Comparison of ENCODE assay signal across 8 cellular contexts in the genomic region with DNA sequence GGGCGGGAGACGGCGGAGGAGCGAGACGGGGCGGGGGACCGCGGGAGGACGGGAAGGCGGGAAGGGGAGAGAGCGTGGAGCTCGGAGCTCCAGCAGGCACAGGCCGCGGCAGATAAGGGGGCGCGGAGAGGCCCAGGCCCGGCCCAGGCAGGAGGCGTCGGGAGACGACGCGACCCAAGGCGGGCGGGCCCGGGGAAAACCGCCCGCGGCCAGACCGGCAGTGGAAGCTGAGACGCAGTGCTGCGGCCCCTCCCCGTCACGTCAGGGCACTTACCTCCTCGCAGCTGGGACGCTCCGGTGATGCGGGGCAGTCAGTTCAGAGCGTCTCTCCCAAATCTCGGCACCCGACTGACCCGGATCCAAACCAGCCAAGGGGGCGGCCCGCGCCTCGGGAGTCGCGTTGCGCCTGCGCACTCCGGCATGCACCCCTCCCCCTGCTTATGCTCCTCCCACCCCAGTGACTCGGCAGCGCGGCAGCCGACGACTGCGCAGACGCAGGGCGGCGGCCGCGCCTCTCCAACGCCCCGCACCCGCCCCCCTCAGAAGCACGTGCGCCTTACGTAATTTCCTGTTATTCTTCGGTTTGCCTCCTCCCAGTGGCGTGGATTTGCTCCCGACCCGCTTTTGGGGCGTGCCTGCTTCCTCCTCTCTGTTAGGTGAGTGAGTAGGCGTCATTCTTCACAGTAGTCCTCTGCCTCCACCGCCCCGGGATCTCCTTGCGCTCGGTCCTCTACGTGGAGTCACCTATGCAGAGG. TPM values are rescaled to one million over a fixed set of nuclear protein-coding genes. Genes with fewer than 3 reads are reported as not detected.
DNase-seq lines count a peak whose midpoint lies in the region; ATAC-seq and TF ChIP-seq lines count a peak whose summit lies in the region.

Gene OSER1 (minus strand): TSS at position 350 of the 755 bp plus-strand sequence. CDS start 3,814 bp downstream, outside the sequence.

- 0 to 1% methylated on average over 1 to 38 of the region's 78 CpGs for WGBS in gastroesophageal sphincter (ENCODE audit: low coverage in 1 of 2), 2 donors

- H3K4me1 ChIP-seq in gastroesophageal sphincter, result peaks cover 0 to 74% (median 8%) of the 10 kb centered on the region in 3 donors

- peaks cover 61% of the 10 kb centered on the region for H3K4me1 Mint-ChIP-seq in activated naive CD4-positive, alpha-beta T cell treated with anti-CD3 and anti-CD28 coated beads for 36 hours (ENCODE audit: low read depth)

- H3K4me3 Mint-ChIP-seq in activated naive CD4-positive, alpha-beta T cell treated with anti-CD3 and anti-CD28 coated beads for 36 hours, result peak within 1 kb of the TSS; percentile 94

- no peak for TF ChIP-seq EP300 in gastroesophageal sphincter (IDR thresholded peaks at IDR 0.05)

- peak; percentile 94 for ATAC-seq in gastroesophageal sphincter

- TF ChIP-seq POLR2A in gastroesophageal sphincter (IDR thresholded peaks at IDR 0.05), result peak; percentile 90 to 92

- TF ChIP-seq CTCF in HFF-Myc (IDR thresholded peaks at IDR 0.05; ENCODE audit: low read depth, low read length, missing control alignments), result no peak
- TF ChIP-seq CTCF in gastroesophageal sphincter (IDR thresholded peaks at IDR 0.05), result no peak

- peak within 1 kb of the TSS; percentile 92 for H3K27ac Mint-ChIP-seq in activated naive CD4-positive, alpha-beta T cell treated with anti-CD3 and anti-CD28 coated beads for 36 hours

- CTCF ChIA-PET in activated naive CD4-positive, alpha-beta T cell treated with anti-CD3 and anti-CD28 coated beads for 36 hours (lab: Charles Lee), result interaction anchor here (1.0 kb wide), 1 partner anchor 400 kb away, joined by 4 read pairs; no protein-coding TSS in a partner anchor

- H3K36me3 ChIP-seq in gastroesophageal sphincter, result peaks cover 0 to 12% of the 10 kb centered on the region in 2 donors

- no peaks in the 10 kb centered on the region for H3K27me3 Mint-ChIP-seq in activated naive CD4-positive, alpha-beta T cell treated with anti-CD3 and anti-CD28 coated beads for 36 hours (ENCODE audit: low read depth)

- H3K27ac ChIP-seq in gastroesophageal sphincter, result peak within 1 kb of the TSS; percentile 91 to 100 (median 98)

- peak; percentile 100 for DNase-seq in GM03348 (ENCODE audit: low spot score)
- peak; percentile 93 for DNase-seq in HFF-Myc (ENCODE audit: extremely low read depth, low read depth)
- peak; percentile 98 for DNase-seq in NAMALWA (ENCODE audit: low spot score)
- peak; percentile 98 for DNase-seq in SK-N-DZ (ENCODE audit: low spot score)
- peak; percentile 99 for DNase-seq in activated naive CD4-positive, alpha-beta T cell treated with anti-CD3 and anti-CD28 coated beads for 36 hours
- DNase-seq in non-pigmented ciliary epithelial cell (ENCODE audit: low read depth), result peak; percentile 79
- DNase-seq in superior temporal gyrus (ENCODE audit: extremely low spot score), result peak; percentile 98

- intact Hi-C loops in activated naive CD4-positive, alpha-beta T cell treated with anti-CD3 and anti-CD28 coated beads for 36 hours (cut with micrococcal nuclease), result loop anchor here (1.0 to 10.0 kb wide), 8 partner anchors 265 to 754 kb away; partner anchors contain the start of genes ADA, SERINC3, SRSF6 and STK4

- H3K9me3 ChIP-seq in gastroesophageal sphincter, result no peaks in the 10 kb centered on the region

- peaks cover 9% of the 10 kb centered on the region for H3K36me3 Mint-ChIP-seq in activated naive CD4-positive, alpha-beta T cell treated with anti-CD3 and anti-CD28 coated beads for 36 hours (ENCODE audit: low read depth)

- H3K4me3 ChIP-seq in HFF-Myc (replicated peaks; ENCODE audit: low read depth, low read length) (peak within 1 kb of the TSS; percentile 98), gastroesophageal sphincter (peak within 1 kb of the TSS; percentile 67 to 97)

- no peaks in the 10 kb centered on the region for H3K27me3 ChIP-seq in gastroesophageal sphincter

- no peaks in the 10 kb centered on the region for H3K9me3 Mint-ChIP-seq in activated naive CD4-positive, alpha-beta T cell treated with anti-CD3 and anti-CD28 coated beads for 36 hours

RNA-seq across cellular contexts. Expression of gene OSER1, which starts in this region (rescaled TPM):
- 62.0 and 63.2 TPM in 2 replicates for polyA plus RNA-seq in SK-N-DZ (2014; cell fraction: cytosol; rRNA removed)
- polyA plus RNA-seq in SK-N-DZ (2014; cell fraction: nucleus; rRNA removed), result 39.5 and 50.5 TPM in 2 replicates
- 10 to 100 TPM; 27.7 to 28.4 TPM for total RNA-seq in activated naive CD4-positive, alpha-beta T cell treated with anti-CD3 and anti-CD28 coated beads for 36 hours
- total RNA-seq in gastroesophageal sphincter, result 10 to 100 TPM; 47.6 to 97.3 (median 70.3) TPM

Comparison
In these comparisons a context has a peak if more than half of its experiments do, and no peak if none do; other contexts are left out.
1. Peak in every context shown above with its lines: DNase-seq, ATAC-seq, H3K4me3 ChIP-seq and H3K27ac ChIP-seq.